In the genomic region with DNA sequence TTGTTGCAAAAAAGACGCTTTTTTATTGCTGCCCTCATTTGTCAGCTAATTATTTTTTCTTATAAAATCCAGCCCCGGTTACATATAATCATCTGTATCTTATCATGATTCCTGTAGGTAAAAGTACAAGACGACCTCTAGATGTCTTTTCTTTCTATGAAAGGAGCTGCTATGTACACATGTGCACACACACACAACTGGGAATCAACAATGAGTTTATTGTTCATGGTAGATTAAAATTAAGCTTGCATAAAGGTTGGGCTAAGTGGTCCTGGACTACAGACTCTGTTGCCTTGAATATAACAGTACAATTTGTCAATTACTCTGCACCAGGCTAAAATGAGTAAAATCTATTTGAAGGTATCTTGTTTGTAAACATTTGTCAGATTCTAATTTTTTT, we compare ENCODE assay signal across 23 cellular contexts.
"Had no signal": no experiment of that assay in that cellular context is flagged by ENCODE, and none has a peak within 500 bp of the region (broad histone marks: within the 10 kb centered on the region; RNA-seq: fewer than 3 reads in every experiment).

No MANE protein-coding gene starts in this region.

- H3K9me3 Mint-ChIP-seq: activated CD4-positive, alpha-beta memory T cell treated with anti-CD3 and anti-CD28 coated beads, Interleukin-2, amount 10 ng/mL, durations not matched to agents 7 days and 5 days; activated naive CD4-positive, alpha-beta T cell treated with anti-CD3 and anti-CD28 coated beads for 36 hours; activated naive CD8-positive, alpha-beta T cell treated with anti-CD3 and anti-CD28 coated beads, Interleukin-2, amount 50 U/mL, for 24 hours; activated T-helper 2 cell treated with anti-CD3 and anti-CD28 coated beads, Interferon-gamma antibody, Interleukin-2, Interleukin-4, amounts not matched to agents 10 μg/mL and 5 μg/mL and 100 μg/mL, durations not matched to agents 14 hours and 24 hours and 36 hours; dendritic cell treated with granulocyte-macrophage colony-stimulating factor and Interleukin-4, amounts not matched to agents 40 ng/mL and 50 ng/mL, for 4 days; mesothelial cell of epicardium; natural killer cell treated with Interleukin-12 subunit alpha and Interleukin-12 subunit beta and Interleukin-15 and Interleukin-18, amount 100 ng/mL, for 72 hours; type B pancreatic cell had no signal

- H3K36me3 Mint-ChIP-seq: natural killer cell treated with Interleukin-12 subunit alpha and Interleukin-12 subunit beta and Interleukin-15 and Interleukin-18, amount 100 ng/mL, for 72 hours had no signal

- H3K4me3 ChIP-seq: esophagus squamous epithelium, lower lobe of right lung, prostate gland, suprapubic skin had no signal

- DNase-seq: activated CD4-positive, alpha-beta memory T cell treated with anti-CD3 and anti-CD28 coated beads, Interleukin-2, amount 10 ng/mL, durations not matched to agents 7 days and 5 days; activated CD4-positive, alpha-beta T cell treated with anti-CD3 and anti-CD28 coated beads for 48 hours; activated CD4-positive, CD25-positive, alpha-beta regulatory T cell; activated CD8-positive, alpha-beta memory T cell treated with anti-CD3 and anti-CD28 coated beads, Interleukin-2, amount 10 ng/mL, durations not matched to agents 7 days and 5 days; activated naive CD4-positive, alpha-beta T cell treated with anti-CD3 and anti-CD28 coated beads for 36 hours; activated naive CD8-positive, alpha-beta T cell treated with anti-CD3 and anti-CD28 coated beads, Interleukin-2, amount 50 U/mL, for 24 hours; aorta; effector memory CD4-positive, alpha-beta T cell; esophagus squamous epithelium; left cardiac atrium; lower lobe of right lung; nucleus accumbens; right cardiac atrium; stimulated activated naive CD8-positive, alpha-beta T cell treated with anti-CD3 and anti-CD28 coated beads, Interleukin-15, Interleukin-2, amounts not matched to agents 100 U/mL and 50 U/mL, for 24 hours; T-helper 1 cell; T-helper 9 cell had no signal

- H3K4me3 Mint-ChIP-seq: activated CD4-positive, alpha-beta memory T cell treated with anti-CD3 and anti-CD28 coated beads, Interleukin-2, amount 10 ng/mL, durations not matched to agents 7 days and 5 days; activated CD8-positive, alpha-beta memory T cell treated with anti-CD3 and anti-CD28 coated beads, Interleukin-2, amount 10 ng/mL, durations not matched to agents 7 days and 5 days; activated naive CD4-positive, alpha-beta T cell treated with anti-CD3 and anti-CD28 coated beads for 36 hours; activated naive CD8-positive, alpha-beta T cell treated with anti-CD3 and anti-CD28 coated beads, Interleukin-2, amount 50 U/mL, for 24 hours; dendritic cell treated with granulocyte-macrophage colony-stimulating factor and Interleukin-4, amounts not matched to agents 40 ng/mL and 50 ng/mL, for 4 days; mesothelial cell of epicardium; natural killer cell treated with Interleukin-12 subunit alpha and Interleukin-12 subunit beta and Interleukin-15 and Interleukin-18, amount 100 ng/mL, for 72 hours; type B pancreatic cell had no signal

- H3K27ac Mint-ChIP-seq: activated CD4-positive, alpha-beta memory T cell treated with anti-CD3 and anti-CD28 coated beads, Interleukin-2, amount 10 ng/mL, durations not matched to agents 7 days and 5 days; activated CD8-positive, alpha-beta memory T cell treated with anti-CD3 and anti-CD28 coated beads, Interleukin-2, amount 10 ng/mL, durations not matched to agents 7 days and 5 days; activated naive CD4-positive, alpha-beta T cell treated with anti-CD3 and anti-CD28 coated beads for 36 hours; activated naive CD8-positive, alpha-beta T cell treated with anti-CD3 and anti-CD28 coated beads, Interleukin-2, amount 50 U/mL, for 24 hours; activated T-helper 2 cell treated with anti-CD3 and anti-CD28 coated beads, Interferon-gamma antibody, Interleukin-2, Interleukin-4, amounts not matched to agents 10 μg/mL and 5 μg/mL and 100 μg/mL, durations not matched to agents 14 hours and 24 hours and 36 hours; dendritic cell treated with granulocyte-macrophage colony-stimulating factor and Interleukin-4, amounts not matched to agents 40 ng/mL and 50 ng/mL, for 4 days; mesothelial cell of epicardium; natural killer cell treated with Interleukin-12 subunit alpha and Interleukin-12 subunit beta and Interleukin-15 and Interleukin-18, amount 100 ng/mL, for 72 hours; type B pancreatic cell had no signal

- H3K4me1 Mint-ChIP-seq: mesothelial cell of epicardium had no signal

- H3K27ac ChIP-seq: esophagus squamous epithelium, lower lobe of right lung, prostate gland, suprapubic skin had no signal

- H3K4me1 ChIP-seq: lower lobe of right lung, prostate gland, suprapubic skin had no signal

- H3K9me3 ChIP-seq: esophagus squamous epithelium, lower lobe of right lung, prostate gland, suprapubic skin had no signal

- H3K27me3 ChIP-seq: esophagus squamous epithelium, suprapubic skin had no signal

- H3K27me3 Mint-ChIP-seq: activated CD4-positive, alpha-beta memory T cell treated with anti-CD3 and anti-CD28 coated beads, Interleukin-2, amount 10 ng/mL, durations not matched to agents 7 days and 5 days; activated CD8-positive, alpha-beta memory T cell treated with anti-CD3 and anti-CD28 coated beads, Interleukin-2, amount 10 ng/mL, durations not matched to agents 7 days and 5 days; activated naive CD8-positive, alpha-beta T cell treated with anti-CD3 and anti-CD28 coated beads, Interleukin-2, amount 50 U/mL, for 24 hours; dendritic cell treated with granulocyte-macrophage colony-stimulating factor and Interleukin-4, amounts not matched to agents 40 ng/mL and 50 ng/mL, for 4 days; natural killer cell treated with Interleukin-12 subunit alpha and Interleukin-12 subunit beta and Interleukin-15 and Interleukin-18, amount 100 ng/mL, for 72 hours; type B pancreatic cell had no signal

- H3K36me3 ChIP-seq: prostate gland had no signal

- ATAC-seq: activated CD8-positive, alpha-beta memory T cell treated with anti-CD3 and anti-CD28 coated beads, Interleukin-2, amount 10 ng/mL, durations not matched to agents 7 days and 5 days; activated naive CD8-positive, alpha-beta T cell treated with anti-CD3 and anti-CD28 coated beads, Interleukin-2, amount 50 U/mL, for 24 hours; left cardiac atrium; lower lobe of right lung; natural killer cell treated with Interleukin-12 subunit alpha and Interleukin-12 subunit beta and Interleukin-15 and Interleukin-18, amount 100 ng/mL, for 72 hours; right cardiac atrium; stimulated activated naive CD8-positive, alpha-beta T cell treated with anti-CD3 and anti-CD28 coated beads, Interleukin-15, Interleukin-2, amounts not matched to agents 100 U/mL and 50 U/mL, for 24 hours had no signal
